ENCODE assay signal across 24 cellular contexts in genomic region chr4:20816287-20816686, GRCh38.
"Had no signal": no experiment of that assay in that cellular context is flagged by ENCODE, and none has a peak within 500 bp of the region (broad histone marks: within the 10 kb centered on the region; RNA-seq: fewer than 3 reads in every experiment).

No MANE protein-coding gene starts in this region.

- H3K27ac ChIP-seq: KMS-11, RWPE1 had no signal

- DNase-seq: IMR-90; Kasumi-1; MM.1S; NCI-H1092 treated with DMSO at 0.1 percent for 48 hours; NCI-H1436; NCI-H187 treated with DMSO at 0.1 percent for 48 hours; NCI-H2029 treated with DMSO at 0.1 percent for 48 hours; NCI-H2171; NCI-H345; NCI-H446 treated with DMSO at 0.1 percent for 48 hours; NCI-H510A treated with DMSO at 0.1 percent for 48 hours; NCI-H526; NCI-H748 treated with DMSO at 0.1 percent for 48 hours; NK-92 treated with Interleukin-12 subunit alpha and Interleukin-12 subunit beta, amount 100 ng/mL, for 24 hours; PC-3; SHP77; SK-N-SH; SW 1271; T-cell had no signal

- ATAC-seq: HepG2, K562, Panc1, PC-3, T-cell had no signal

- H3K4me3 ChIP-seq: K562 had no signal

- H3K9me3 ChIP-seq: SK-N-SH had no signal
